In genomic region chr2:85790499-85790898, GRCh38 we compare ENCODE assay signal across 16 cellular contexts. TPM values are rescaled to one million over a fixed set of nuclear protein-coding genes. Genes with fewer than 3 reads are reported as not detected.
DNase-seq lines count a peak whose midpoint lies in the region; ATAC-seq and TF ChIP-seq lines count a peak whose summit lies in the region.
"Had no signal": no experiment of that assay in that cellular context is flagged by ENCODE, and none has a peak within 500 bp of the region (broad histone marks: within the 10 kb centered on the region; RNA-seq: fewer than 3 reads in every experiment).

No MANE protein-coding gene starts in this region.

- H3K4me3 ChIP-seq in left lung, result no peak overlapping the region

- H3K4me1 Mint-ChIP-seq in activated naive CD8-positive, alpha-beta T cell treated with anti-CD3 and anti-CD28 coated beads, Interleukin-2, amount 50 U/mL, for 24 hours, result peaks cover under 1% of the 10 kb centered on the region
- H3K4me1 Mint-ChIP-seq: activated CD4-positive, alpha-beta T cell treated with anti-CD3 and anti-CD28 coated beads, Interleukin-2, amount 10 ng/mL, durations not matched to agents 24 days and 14 days had no signal

- H3K9me3 ChIP-seq in left lung, result no peaks in the 10 kb centered on the region

- no peak for ATAC-seq in left cardiac atrium
- ATAC-seq in left ventricle myocardium superior, result no peak
- ATAC-seq in left lung, result peak; percentile 12
- no peak for ATAC-seq in activated naive CD8-positive, alpha-beta T cell treated with anti-CD3 and anti-CD28 coated beads, Interleukin-2, amount 50 U/mL, for 24 hours

- no peak overlapping the region for H3K27ac Mint-ChIP-seq in activated naive CD8-positive, alpha-beta T cell treated with anti-CD3 and anti-CD28 coated beads, Interleukin-2, amount 50 U/mL, for 24 hours
- H3K27ac Mint-ChIP-seq: activated CD4-positive, alpha-beta T cell treated with anti-CD3 and anti-CD28 coated beads, Interleukin-2, amount 10 ng/mL, durations not matched to agents 24 days and 14 days; mesothelial cell of epicardium had no signal

- H3K27ac ChIP-seq in left lung, result no peak overlapping the region
- H3K27ac ChIP-seq: C4-2B had no signal

- DNase-seq in left cardiac atrium (peak; percentile 15), left ventricle myocardium superior (no peak), SKM-1 (lab: John Stamatoyannopoulos, UW; ENCODE audit: unreplicated experiment) (peak; percentile 99), left lung (peak; percentile 31 to 75), G401 (ENCODE audit: low spot score) (no peak)
- DNase-seq in activated CD8-positive, alpha-beta memory T cell treated with anti-CD3 and anti-CD28 coated beads, Interleukin-2, amount 50 U/mL, for 48 hours, result no peak
- DNase-seq in activated naive CD8-positive, alpha-beta T cell treated with anti-CD3 and anti-CD28 coated beads, Interleukin-2, amount 50 U/mL, for 24 hours, result no peak
- no peak for DNase-seq in activated CD4-positive, alpha-beta T cell treated with anti-CD3 and anti-CD28 coated beads for 48 hours
- DNase-seq: activated CD4-positive, alpha-beta T cell treated with anti-CD3 and anti-CD28 coated beads, Interleukin-2, amount 10 ng/mL, durations not matched to agents 24 days and 14 days; activated naive CD4-positive, alpha-beta T cell; NCI-H146; NCI-H446 treated with DMSO at 0.1 percent for 48 hours; T1000 had no signal

- in situ Hi-C loops in G401 (cut with HindIII; ENCODE audit: low sequenced_read_pairs), result no loop called here

- no peaks in the 10 kb centered on the region for H3K36me3 Mint-ChIP-seq in activated naive CD8-positive, alpha-beta T cell treated with anti-CD3 and anti-CD28 coated beads, Interleukin-2, amount 50 U/mL, for 24 hours (ENCODE audit: low read depth)
- H3K36me3 Mint-ChIP-seq: mesothelial cell of epicardium had no signal

- peaks cover 14 to 41% of the 10 kb centered on the region in 2 donors for H3K4me1 ChIP-seq in left lung

- H3K36me3 ChIP-seq in left lung, result peaks cover 0 to 19% of the 10 kb centered on the region in 2 donors

- no peaks in the 10 kb centered on the region for H3K9me3 Mint-ChIP-seq in activated naive CD8-positive, alpha-beta T cell treated with anti-CD3 and anti-CD28 coated beads, Interleukin-2, amount 50 U/mL, for 24 hours
- H3K9me3 Mint-ChIP-seq: activated CD4-positive, alpha-beta T cell treated with anti-CD3 and anti-CD28 coated beads, Interleukin-2, amount 10 ng/mL, durations not matched to agents 24 days and 14 days; mesothelial cell of epicardium; neural crest cell had no signal

- intact Hi-C loops in left cardiac atrium (cut with DNase I), result no loop called here
- intact Hi-C loops in left ventricle myocardium superior (cut with micrococcal nuclease), result no loop called here
- intact Hi-C loops in left lung (cut with DNase I), result no loop called here

- H3K27me3 ChIP-seq in left lung, result no peaks in the 10 kb centered on the region

- no peak for TF ChIP-seq CTCF in left lung (IDR thresholded peaks at IDR 0.05)

- H3K4me3 Mint-ChIP-seq in activated naive CD8-positive, alpha-beta T cell treated with anti-CD3 and anti-CD28 coated beads, Interleukin-2, amount 50 U/mL, for 24 hours, result no peak overlapping the region
- H3K4me3 Mint-ChIP-seq: activated CD4-positive, alpha-beta T cell treated with anti-CD3 and anti-CD28 coated beads, Interleukin-2, amount 10 ng/mL, durations not matched to agents 24 days and 14 days; mesothelial cell of epicardium; neural crest cell had no signal

- no peaks in the 10 kb centered on the region for H3K27me3 Mint-ChIP-seq in activated naive CD8-positive, alpha-beta T cell treated with anti-CD3 and anti-CD28 coated beads, Interleukin-2, amount 50 U/mL, for 24 hours

RNA-seq across cellular contexts. Expression of gene ATOH8, which starts 36.7 kb away (rescaled TPM):
- total RNA-seq in left cardiac atrium (10 to 100 TPM; 23.4 to 29.1 TPM), left ventricle myocardium superior (29.6 TPM), left lung (10 to 100 TPM; 24.7 to 27.1 TPM)
- 18.9 and 25.8 TPM in 2 replicates for total RNA-seq in G401 (2014; rRNA removed; shearing (Covaris generic))

Comparison
In these comparisons a context has a peak if more than half of its experiments do, and no peak if none do; other contexts are left out.
1. DNase-seq: peak in left cardiac atrium (single experiment), SKM-1 (single experiment) and left lung (2 of 2); none in left ventricle myocardium superior (single experiment), activated CD8-positive, alpha-beta memory T cell treated with anti-CD3 and anti-CD28 coated beads, Interleukin-2, amount 50 U/mL, for 48 hours (single experiment), activated naive CD8-positive, alpha-beta T cell treated with anti-CD3 and anti-CD28 coated beads, Interleukin-2, amount 50 U/mL, for 24 hours (single experiment), G401 (single experiment) and activated CD4-positive, alpha-beta T cell treated with anti-CD3 and anti-CD28 coated beads for 48 hours (single experiment).